In the genomic region with DNA sequence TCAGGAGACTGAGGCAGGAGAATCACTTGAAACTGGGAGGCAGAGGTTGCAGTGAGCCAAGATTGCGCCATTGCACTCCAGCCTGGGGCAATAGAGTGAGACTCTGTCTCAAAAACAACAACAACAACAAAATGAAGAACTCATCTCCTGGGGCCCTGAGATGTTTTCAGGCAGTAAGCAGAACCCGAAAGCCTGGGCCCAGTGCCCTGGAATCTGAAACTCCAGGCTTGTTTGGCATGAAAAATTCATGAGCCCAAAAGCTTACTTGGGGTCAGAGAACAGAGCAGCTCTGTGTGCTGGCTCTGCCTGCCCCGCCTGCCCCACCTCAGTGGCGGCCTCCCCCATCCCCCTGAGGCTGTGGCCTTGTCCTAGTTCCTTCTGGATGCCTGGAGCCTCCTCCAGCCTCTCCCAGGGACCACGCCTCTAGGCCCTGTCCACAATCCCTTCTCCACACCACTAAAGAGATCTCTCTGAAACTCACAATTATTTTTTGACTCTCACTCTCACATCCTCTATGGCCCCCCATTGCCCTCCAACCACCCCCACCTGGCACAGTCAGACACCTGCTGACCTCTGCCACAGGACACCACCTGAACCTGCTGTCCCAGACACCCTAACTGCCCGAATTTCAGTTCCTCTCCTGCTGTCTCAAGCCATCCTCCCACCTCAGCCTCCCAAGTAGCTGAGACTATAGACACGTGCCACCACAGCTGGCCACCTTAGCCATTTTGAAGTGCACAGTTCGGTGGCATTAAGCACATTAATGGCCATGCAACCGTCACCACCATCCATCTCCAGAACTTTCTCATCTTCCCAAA, we compare ENCODE assay signal across 10 cellular contexts. TPM values are rescaled to one million over a fixed set of nuclear protein-coding genes. Genes with fewer than 3 reads are reported as not detected.
DNase-seq lines count a peak whose midpoint lies in the region; ATAC-seq and TF ChIP-seq lines count a peak whose summit lies in the region.
"Had no signal": no experiment of that assay in that cellular context is flagged by ENCODE, and none has a peak within 500 bp of the region (broad histone marks: within the 10 kb centered on the region; RNA-seq: fewer than 3 reads in every experiment).

No MANE protein-coding gene starts in this region.

- H3K4me1 ChIP-seq in adipocyte (ENCODE audit: control insufficient read depth, insufficient read depth, low read length) (peaks cover 11% of the 10 kb centered on the region), transverse colon (peaks cover 0 to 34% (median 2%) of the 10 kb centered on the region in 4 donors)

- no peak for TF ChIP-seq EP300 in transverse colon (IDR thresholded peaks at IDR 0.05; ENCODE audit: low read depth)

- peaks cover 3% of the 10 kb centered on the region for H3K27me3 Mint-ChIP-seq in T-helper 1 cell treated with Interleukin-12 subunit alpha and Interleukin-12 subunit beta and Interleukin-4 antibody, amounts not matched to agents 30 μg/mL and 1 μg/mL, for 36 hours (ENCODE audit: low read depth)
- H3K27me3 Mint-ChIP-seq: activated CD4-positive, alpha-beta T cell treated with anti-CD3 and anti-CD28 coated beads for 36 hours had no signal

- no peaks in the 10 kb centered on the region for H3K36me3 ChIP-seq in adipocyte (ENCODE audit: control insufficient read depth, insufficient read depth, low read length, severe bottlenecking)
- H3K36me3 ChIP-seq in transverse colon = no peaks in the 10 kb centered on the region

- 65 to 69% methylated on average over 4 to 9 of the region's 9 CpGs for WGBS in transverse colon (ENCODE audit: low coverage in 1 of 2), 2 donors

- H3K9me3 ChIP-seq in adipocyte (ENCODE audit: control insufficient read depth, low read length) (no peaks in the 10 kb centered on the region), transverse colon (no peaks in the 10 kb centered on the region)

- no peak for TF ChIP-seq CTCF in transverse colon (IDR thresholded peaks at IDR 0.05)

- intact Hi-C loops in transverse colon (cut with DNase I; ENCODE audit: low total_unique reads) = no loop called here

- no peak overlapping the region for H3K4me3 Mint-ChIP-seq in T-helper 1 cell treated with Interleukin-12 subunit alpha and Interleukin-12 subunit beta and Interleukin-4 antibody, amounts not matched to agents 30 μg/mL and 1 μg/mL, for 36 hours
- H3K4me3 Mint-ChIP-seq: activated CD4-positive, alpha-beta T cell treated with anti-CD3 and anti-CD28 coated beads for 36 hours had no signal

- DNase-seq in T-helper 1 cell (no peak), adipocyte (ENCODE audit: low read depth) (peak; percentile 83), left kidney (ENCODE audit: low read depth, low spot score) (peak; percentile 33), transverse colon (peak; percentile 53), NCI-H1417 (lab: John Stamatoyannopoulos, UW) (no peak), UCSD-AML1 (lab: John Stamatoyannopoulos, UW; ENCODE audit: unreplicated experiment) (no peak)
- DNase-seq: activated CD4-positive, alpha-beta T cell treated with anti-CD3 and anti-CD28 coated beads for 36 hours; NCI-H1105 had no signal

- peak overlapping the region in 2 of 4 donors; percentile 12 to 26 for H3K27ac ChIP-seq in transverse colon

- H3K36me3 Mint-ChIP-seq in T-helper 1 cell treated with Interleukin-12 subunit alpha and Interleukin-12 subunit beta and Interleukin-4 antibody, amounts not matched to agents 30 μg/mL and 1 μg/mL, for 36 hours (ENCODE audit: low read depth) = no peaks in the 10 kb centered on the region

- in situ Hi-C loops in transverse colon (cut with MboI; ENCODE audit: low pct_ligation_motif_present in 1 of 4, low pct_unique_long_range_greater_than_20kb in 1 of 4, low sequenced_read_pairs in 3 of 4) = no loop called here

- H3K4me3 ChIP-seq in adipocyte (ENCODE audit: low read length) = no peak overlapping the region
- no peak overlapping the region for H3K4me3 ChIP-seq in transverse colon

- peak overlapping the region; percentile 43 for H3K27ac Mint-ChIP-seq in T-helper 1 cell treated with Interleukin-12 subunit alpha and Interleukin-12 subunit beta and Interleukin-4 antibody, amounts not matched to agents 30 μg/mL and 1 μg/mL, for 36 hours
- H3K27ac Mint-ChIP-seq: activated CD4-positive, alpha-beta T cell treated with anti-CD3 and anti-CD28 coated beads for 36 hours had no signal

- H3K9ac ChIP-seq in adipocyte (ENCODE audit: low read length) = peak overlapping the region; percentile 75

- no peaks in the 10 kb centered on the region for H3K9me3 Mint-ChIP-seq in T-helper 1 cell treated with Interleukin-12 subunit alpha and Interleukin-12 subunit beta and Interleukin-4 antibody, amounts not matched to agents 30 μg/mL and 1 μg/mL, for 36 hours

- peaks cover 6% of the 10 kb centered on the region for H3K27me3 ChIP-seq in adipocyte (replicated peaks; ENCODE audit: control insufficient read depth, insufficient read depth, low read length)
- H3K27me3 ChIP-seq in transverse colon = peaks cover under 1% of the 10 kb centered on the region

- peaks cover 14% of the 10 kb centered on the region for H3K4me1 Mint-ChIP-seq in T-helper 1 cell treated with Interleukin-12 subunit alpha and Interleukin-12 subunit beta and Interleukin-4 antibody, amounts not matched to agents 30 μg/mL and 1 μg/mL, for 36 hours (ENCODE audit: low read depth)

- no peak for TF ChIP-seq POLR2A in transverse colon (IDR thresholded peaks at IDR 0.05)

- ATAC-seq in GM18868 (IDR thresholded peaks at IDR 0.05; ENCODE audit: unreplicated experiment) = no peak
- ATAC-seq: activated CD4-positive, alpha-beta T cell treated with anti-CD3 and anti-CD28 coated beads for 36 hours had no signal

RNA-seq across cellular contexts. Expression of a gene that starts 6.9 kb away (rescaled TPM):
- 100 to 1,000 TPM in 1 of 4 donors, 10 to 100 TPM in 3; 22.8 to 111 (median 63.1) TPM for total RNA-seq in transverse colon
- total RNA-seq: activated CD4-positive, alpha-beta T cell treated with anti-CD3 and anti-CD28 coated beads for 36 hours had no signal

RNA-seq across cellular contexts. Expression of a gene that starts 25.2 kb away (rescaled TPM):
- 10 to 100 TPM in 1 of 4 donors, 1 to 10 TPM in 3; 4.9 to 11.4 (median 7.1) TPM for total RNA-seq in transverse colon

RNA-seq across cellular contexts. Expression of a gene that starts 28.2 kb away (rescaled TPM):
- 10 to 100 TPM; 12.7 to 53.1 (median 27.9) TPM for total RNA-seq in transverse colon

RNA-seq across cellular contexts. Expression of a gene that starts 31.3 kb away (rescaled TPM):
- 100 to 1,000 TPM in 1 of 4 donors, 10 to 100 TPM in 3; 36.6 to 371 (median 81.4) TPM for total RNA-seq in transverse colon

RNA-seq across cellular contexts. Expression of a gene that starts 50.3 kb away (rescaled TPM):
- total RNA-seq in transverse colon = 100 to 1,000 TPM in 2 of 4 donors, 10 to 100 TPM in 2; 79.9 to 164 (median 100) TPM

Comparison
In these comparisons a context has a peak if more than half of its experiments do, and no peak if none do; other contexts are left out.
1. DNase-seq: peak in adipocyte (single experiment), left kidney (single experiment) and transverse colon (single experiment); none in T-helper 1 cell (0 of 5), NCI-H1417 (0 of 3) and UCSD-AML1 (single experiment).